Comparison of ENCODE assay signal across 1 cellular context in genomic region chr17:36657763-36658490, GRCh38.
TF ChIP-seq lines count a peak whose summit lies in the region.

No MANE protein-coding gene starts in this region.

TF ChIP-seq in HEK293, 187 proteins besides CTCF, POLR2A, EP300 and RAD21 (continued from another document):
- TF ChIP-seq ZBTB10 (tag by site-specific recombination; IDR thresholded peaks at IDR 0.05) (peak; percentile 60; the same call in 1 of the 2 replicates), ZNF10 (tag by site-specific recombination; IDR thresholded peaks at IDR 0.05) (no peak), ZBTB26 (tag by site-specific recombination; optimal IDR thresholded peaks at IDR 0.05) (peak; percentile 50), ZFHX2 (tag by site-specific recombination; conservative IDR thresholded peaks at IDR 0.05) (peak; percentile 64), ZSCAN5A (tag by site-specific recombination; IDR thresholded peaks at IDR 0.05) (peak; percentile 55; the same call in 1 of the 2 replicates), PRDM6 (tag by site-specific recombination; IDR thresholded peaks at IDR 0.05) (no peak), ZNF785 (tag by site-specific recombination; IDR thresholded peaks at IDR 0.05) (no peak), ZNF501 (tag by site-specific recombination; IDR thresholded peaks at IDR 0.05) (0 out of 2 replicates have a peak, but pooled peaks have one; percentile 31), ZBTB48 (tag by site-specific recombination; IDR thresholded peaks at IDR 0.05) (peak; percentile 23; the same call in 1 of the 2 replicates), ZNF423 (tag by site-specific recombination; IDR thresholded peaks at IDR 0.05) (peak; percentile 82; the same call in 1 of the 2 replicates), ZBTB8A (tag by site-specific recombination; IDR thresholded peaks at IDR 0.05) (peak; percentile 21), ZNF398 (tag by site-specific recombination; IDR thresholded peaks at IDR 0.05) (peak; percentile 76), AEBP2 (tag by site-specific recombination; IDR thresholded peaks at IDR 0.05; ENCODE audit: borderline replicate concordance) (no peak), ZNF335 (tag by site-specific recombination; conservative IDR thresholded peaks at IDR 0.05) (peak; percentile 96), ZNF394 (tag by site-specific recombination; IDR thresholded peaks at IDR 0.05; ENCODE audit: borderline replicate concordance) (peak; percentile 59; the same call in 1 of the 2 replicates), ZNF155 (tag by site-specific recombination; IDR thresholded peaks at IDR 0.05) (no peak), ZNF341 (tag by site-specific recombination; IDR thresholded peaks at IDR 0.05; ENCODE audit: low read depth) (peak; percentile 87), ZNF629 (tag by site-specific recombination; IDR thresholded peaks at IDR 0.05) (0 out of 2 replicates have a peak, but pooled peaks have one; percentile 27), ZBTB20 (tag by site-specific recombination; IDR thresholded peaks at IDR 0.05) (peak; percentile 11; the same call in 1 of the 2 replicates), ZNF19 (tag by site-specific recombination; IDR thresholded peaks at IDR 0.05; ENCODE audit: low read depth) (no peak), ZNF169 (tag by site-specific recombination; IDR thresholded peaks at IDR 0.05) (no peak), GLIS2 (tag by site-specific recombination; IDR thresholded peaks at IDR 0.05) (peak; percentile 83), IKZF3 (tag by site-specific recombination; IDR thresholded peaks at IDR 0.05) (peak; percentile 77), ZBTB6 (tag by site-specific recombination; IDR thresholded peaks at IDR 0.05) (peak; percentile 60), ZNF2 (tag by site-specific recombination; IDR thresholded peaks at IDR 0.05) (no peak; the same call in none of the 2 replicates), KLF1 (tag by site-specific recombination; IDR thresholded peaks at IDR 0.05) (peak; percentile 57; the same call in 1 of the 2 replicates), ZNF174 (tag by site-specific recombination; IDR thresholded peaks at IDR 0.05) (no peak), BCL6B (tag by site-specific recombination; IDR thresholded peaks at IDR 0.05) (no peak), ZBTB7A (tag by site-specific recombination; IDR thresholded peaks at IDR 0.05; ENCODE audit: low read depth) (no peak), ZNF626 (tag by site-specific recombination; IDR thresholded peaks at IDR 0.05) (no peak), KLF17 (tag by site-specific recombination; IDR thresholded peaks at IDR 0.05) (0 out of 2 replicates have a peak, but pooled peaks have one; percentile 45), SP2 (tag by site-specific recombination; IDR thresholded peaks at IDR 0.05) (peak; percentile 65), ZNF654 (tag by site-specific recombination; IDR thresholded peaks at IDR 0.05; ENCODE audit: low read depth) (peak; percentile 66), PATZ1 (tag by site-specific recombination; IDR thresholded peaks at IDR 0.05) (peak; percentile 90), ZBTB17 (tag by site-specific recombination; IDR thresholded peaks at IDR 0.05) (no peak), ZNF791 (tag by site-specific recombination; IDR thresholded peaks at IDR 0.05) (no peak), ZSCAN18 (tag by site-specific recombination; IDR thresholded peaks at IDR 0.05) (no peak), KLF10 (tag by site-specific recombination; IDR thresholded peaks at IDR 0.05) (peak; percentile 55; the same call in 1 of the 2 replicates), EGR2 (tag by site-specific recombination; IDR thresholded peaks at IDR 0.05; ENCODE audit: low read depth) (peak; percentile 21; the same call in 1 of the 2 replicates), ZNF600 (tag by site-specific recombination; IDR thresholded peaks at IDR 0.05) (peak; percentile 49; the same call in 1 of the 2 replicates), SP3 (tag by site-specific recombination; IDR thresholded peaks at IDR 0.05) (peak; percentile 74), ZEB2 (tag by site-specific recombination; IDR thresholded peaks at IDR 0.05) (peak; percentile 70), ZFP37 (tag by site-specific recombination; IDR thresholded peaks at IDR 0.05) (no peak), ZNF677 (tag by site-specific recombination; IDR thresholded peaks at IDR 0.05) (no peak), ZIC2 (tag by site-specific recombination; IDR thresholded peaks at IDR 0.05) (peak; percentile 58), ZNF510 (tag by site-specific recombination; IDR thresholded peaks at IDR 0.05; ENCODE audit: insufficient replicate concordance) (no peak), ZSCAN16 (tag by site-specific recombination; IDR thresholded peaks at IDR 0.05) (no peak), GLIS1 (tag by site-specific recombination; IDR thresholded peaks at IDR 0.05) (peak; percentile 48)
